20 cellular contexts compared by ENCODE assay signal in genomic region chr2:39689876-39690275, GRCh38.
"Had no signal": no experiment of that assay in that cellular context is flagged by ENCODE, and none has a peak within 500 bp of the region (broad histone marks: within the 10 kb centered on the region; RNA-seq: fewer than 3 reads in every experiment).

No MANE protein-coding gene starts in this region.

- DNase-seq: activated CD4-positive, alpha-beta T cell treated with anti-CD3 and anti-CD28 coated beads for 36 hours; activated CD4-positive, alpha-beta T cell treated with anti-CD3 and anti-CD28 coated beads, Interleukin-2, amount 10 ng/mL, durations not matched to agents 7 days and 5 days; activated CD4-positive, alpha-beta T cell treated with anti-CD3 and anti-CD28 coated beads, Interleukin-2, amount 50 U/mL, for 48 hours; activated CD8-positive, alpha-beta T cell treated with anti-CD3 and anti-CD28 coated beads, Interleukin-2, amount 10 ng/mL, durations not matched to agents 7 days and 5 days; activated gamma-delta T cell; activated naive CD4-positive, alpha-beta T cell treated with Interleukin-2 at 50 U/mL for 16 hours; activated T-cell treated with anti-CD3 and anti-CD28 coated beads, Interleukin-2, amount 50 U/mL, for 24 hours; adrenal gland; body of pancreas; caudate nucleus; Karpas-422; KBM-7; NCI-H1105; NCI-H1694 treated with DMSO at 0.1 percent for 48 hours; NCI-H524 treated with DMSO at 0.1 percent for 48 hours; NCI-H82; Peyer's patch; RPMI8226; SHP77 treated with DMSO at 0.1 percent for 48 hours; SK-N-SH had no signal
